In the genomic region with DNA sequence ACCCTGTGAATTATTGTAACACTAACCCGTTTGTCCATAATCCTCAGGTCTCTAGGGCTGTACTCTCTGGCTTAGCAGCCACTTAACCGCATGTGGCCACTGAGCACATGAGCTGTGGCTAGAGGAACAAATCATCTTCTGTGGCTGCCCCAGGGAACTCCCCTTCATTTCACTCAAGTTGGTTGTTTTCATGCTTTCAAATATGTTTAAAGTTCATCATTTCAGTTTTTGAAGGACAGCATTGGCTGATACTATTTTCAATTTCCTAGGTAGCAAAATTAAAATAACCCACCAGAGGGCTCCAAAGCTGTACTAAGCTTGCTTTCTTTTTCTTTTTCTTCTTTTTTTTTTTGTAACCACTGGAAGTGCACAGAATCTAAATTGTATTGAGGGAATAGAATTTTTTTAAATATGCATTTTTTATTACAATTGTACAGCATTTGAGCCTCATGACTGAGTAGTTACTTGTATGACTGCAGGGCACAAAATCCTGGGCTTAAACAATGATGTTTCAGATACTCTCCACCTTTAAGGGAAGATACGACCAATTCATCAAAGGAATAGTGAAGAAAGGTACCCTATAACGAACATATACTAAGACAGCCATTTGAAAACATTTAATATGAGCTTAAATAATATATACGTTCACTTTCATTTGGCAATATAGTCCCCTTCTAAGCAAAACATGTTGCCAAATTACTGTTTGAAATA, we compare ENCODE assay signal across 8 cellular contexts. TPM values are rescaled to one million over a fixed set of nuclear protein-coding genes. Genes with fewer than 3 reads are reported as not detected.
A peak's percentile ranks its signal among the peaks of the same experiment; 100 is the strongest.
DNase-seq lines count a peak whose midpoint lies in the region; ATAC-seq, FAIRE-seq and TF ChIP-seq lines count a peak whose summit lies in the region.

No MANE protein-coding gene starts in this region.

- H2BK15ac ChIP-seq in H1 (ENCODE audit: low read length) = no peak overlapping the region

- peak; percentile 44 to 69 for TF ChIP-seq RAD21 in H1 (IDR thresholded peaks at IDR 0.05 in 1 of 2, conservative IDR thresholded peaks at IDR 0.05 in 1 of 2; ENCODE audit: low read depth in 2 of 2, low read length in 2 of 2)

- TF ChIP-seq CTCF in H1 (IDR thresholded peaks at IDR 0.05; ENCODE audit: control extremely low read depth in 1 of 3, insufficient read depth in 1 of 3, low read depth in 1 of 3, low read length in 3 of 3) = peak in 2 of 3 experiments; percentile 18 to 23; a peak in 2 of 4 replicates

- no peak overlapping the region for H2BK120ac ChIP-seq in H1 (replicated peaks; ENCODE audit: low read depth, low read length)

- no peak for FAIRE-seq in H1 (lab: Jason Lieb, UNC)

- H3K9ac ChIP-seq in H1 (replicated peaks in 1 of 4; ENCODE audit: extremely low read depth in 1 of 4, low read depth in 3 of 4, low read length in 3 of 4) = no peak overlapping the region

- H3K14ac ChIP-seq in H1 (ENCODE audit: insufficient read length) = no peak overlapping the region

- H3K4me1 ChIP-seq in H1 (replicated peaks in 1 of 4; ENCODE audit: control insufficient read depth in 3 of 4, insufficient read depth in 4 of 4, low read length in 3 of 4) = peaks cover 0 to 4% (median 2%) of the 10 kb centered on the region in 4 experiments; a peak in 3 of 7 replicates

- H3K36me3 ChIP-seq in H1 (ENCODE audit: control insufficient read depth in 2 of 4, insufficient read depth in 4 of 4, low read length in 3 of 4) = no peaks in the 10 kb centered on the region

- no peaks in the 10 kb centered on the region for H3K23me2 ChIP-seq in H1 (ENCODE audit: low read depth, low read length)

- DNase-seq in NCI-H1092 treated with DMSO at 0.1 percent for 48 hours (lab: John Stamatoyannopoulos, UW) (peak; percentile 1), NCI-H1092 (lab: John Stamatoyannopoulos, UW) (no peak), MV-4-11 (lab: John Stamatoyannopoulos, UW) (peak; percentile 94), H1 (ENCODE audit: low read depth in 1 of 2, low spot score in 2 of 2) (no peak), retina (peak; percentile 36), OCI-M2 (lab: John Stamatoyannopoulos, UW; ENCODE audit: unreplicated experiment) (no peak)

- H3K79me1 ChIP-seq in H1 (ENCODE audit: low read depth, low read length) = no peaks in the 10 kb centered on the region

- no peak overlapping the region for H2BK20ac ChIP-seq in H1 (ENCODE audit: low read length)

- H2BK12ac ChIP-seq in H1 (ENCODE audit: low read depth, low read length) = no peak overlapping the region

- no peak overlapping the region for H2AK5ac ChIP-seq in H1 (ENCODE audit: low read depth, low read length)

- H4K8ac ChIP-seq in H1 (ENCODE audit: extremely low read depth, insufficient read depth, low read length) = no peak overlapping the region

- TF ChIP-seq POLR2A in H1 (IDR thresholded peaks at IDR 0.05; ENCODE audit: control extremely low read depth in 1 of 2, low read depth in 2 of 2, low read length in 2 of 2) = no peak

- H3K9me3 ChIP-seq in H1 (ENCODE audit: insufficient read depth in 2 of 2, low read depth in 1 of 2, low read length in 1 of 2) = no peaks in the 10 kb centered on the region; a peak in 1 of 4 replicates

- no peak overlapping the region for H3K18ac ChIP-seq in H1 (ENCODE audit: extremely low read depth, low read length)

- H3K79me2 ChIP-seq in H1 (ENCODE audit: control insufficient read depth in 1 of 2, insufficient read depth in 2 of 2, low read length in 2 of 2) = no peaks in the 10 kb centered on the region

- H3K4me2 ChIP-seq in H1 (ENCODE audit: insufficient read depth in 1 of 2, low read depth in 2 of 2, low read length in 2 of 2) = no peak overlapping the region

- H3K4ac ChIP-seq in H1 (replicated peaks; ENCODE audit: insufficient read length, low read depth, low read length) = no peak overlapping the region

- H2BK5ac ChIP-seq in H1 (ENCODE audit: low read depth, low read length) = no peak overlapping the region

- H4K20me1 ChIP-seq in H1 (replicated peaks in 1 of 2; ENCODE audit: control insufficient read depth in 1 of 2, insufficient read depth in 2 of 2, low read length in 2 of 2) = no peaks in the 10 kb centered on the region

- H3K56ac ChIP-seq in H1 (replicated peaks; ENCODE audit: insufficient read length, low read depth, low read length) = no peak overlapping the region

- no peak overlapping the region for H4K91ac ChIP-seq in H1 (replicated peaks; ENCODE audit: insufficient read length, low read length)

- ATAC-seq in HG03196 (IDR thresholded peaks at IDR 0.05; ENCODE audit: unreplicated experiment) (no peak), HG02852 (IDR thresholded peaks at IDR 0.05; ENCODE audit: unreplicated experiment) (no peak)

- H2AFZ ChIP-seq in H1 (ENCODE audit: low read length) = 0 out of 2 replicates have a peak overlapping the region, but pooled peaks have one; percentile 1

- POLR2A ChIA-PET in H1 (lab: Charles Lee; ENCODE audit: partially characterized antibody) = no interaction called here

- CTCF ChIA-PET in H1 (lab: Charles Lee; ENCODE audit: partially characterized antibody) = interaction anchor here (1.0 to 4.3 kb wide), 23 partner anchors 8 to 391 kb away, joined by 3 to 19 read pairs (median 4); no protein-coding TSS in a partner anchor

- H4K5ac ChIP-seq in H1 (ENCODE audit: insufficient read length, low read depth, low read length) = no peak overlapping the region

- no peak overlapping the region for H3K27ac ChIP-seq in H1 (ENCODE audit: low read depth, low read length)

- no peak overlapping the region for H3K4me3 ChIP-seq in H1 (ENCODE audit: extremely low read depth in 1 of 4, insufficient read depth in 2 of 4, low read depth in 3 of 4, low read length in 4 of 4)

- H3K27me3 ChIP-seq in H1 (replicated peaks in 1 of 4; ENCODE audit: control insufficient read depth in 3 of 4, extremely low read depth in 1 of 4, insufficient read depth in 3 of 4, low read length in 3 of 4) = no peaks in the 10 kb centered on the region

- no peak for TF ChIP-seq EP300 in H1 (IDR thresholded peaks at IDR 0.05; ENCODE audit: borderline replicate concordance in 1 of 2, low read depth in 2 of 2, low read length in 2 of 2)

- H3K23ac ChIP-seq in H1 (ENCODE audit: insufficient read length) = no peak overlapping the region

- WGBS in H1 (ENCODE audit: extremely low coverage in 1 of 2, insufficient coverage in 1 of 2, insufficient read length in 1 of 2, insufficient replicate concordance in 2 of 2, low coverage in 1 of 2, low lambda C conversion rate in 2 of 2, missing lambda C conversion rate in 1 of 2), 2 experiments = 75% methylated on average over 5 of the region's 5 CpGs; no CpG with 5 or more reads in 1 of the 2 experiments

TF ChIP-seq in H1, 55 proteins besides CTCF, POLR2A, EP300 and RAD21:
- TF ChIP-seq, protein P1, sequence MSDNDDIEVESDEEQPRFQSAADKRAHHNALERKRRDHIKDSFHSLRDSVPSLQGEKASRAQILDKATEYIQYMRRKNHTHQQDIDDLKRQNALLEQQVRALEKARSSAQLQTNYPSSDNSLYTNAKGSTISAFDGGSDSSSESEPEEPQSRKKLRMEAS (IDR thresholded peaks at IDR 0.05) = no peak
- no peak for TF ChIP-seq KDM1A (IDR thresholded peaks at IDR 0.05; ENCODE audit: borderline replicate concordance, low read length)
- TF ChIP-seq HDAC2 (IDR thresholded peaks at IDR 0.05; ENCODE audit: borderline replicate concordance in 1 of 2, low read depth in 2 of 2, low read length in 2 of 2) = no peak
- TF ChIP-seq EZH2 (IDR thresholded peaks at IDR 0.05; ENCODE audit: low read depth, low read length, severe bottlenecking) = no peak
- no peak for TF ChIP-seq CEBPB (IDR thresholded peaks at IDR 0.05; ENCODE audit: low read depth, low read length)
- no peak for TF ChIP-seq BACH1 (IDR thresholded peaks at IDR 0.05; ENCODE audit: low read length)
- TF ChIP-seq TEAD4 (IDR thresholded peaks at IDR 0.05; ENCODE audit: low read depth, low read length) = no peak
- no peak for TF ChIP-seq POLR2AphosphoS5 (IDR thresholded peaks at IDR 0.05; ENCODE audit: low read depth, low read length)
- no peak for TF ChIP-seq GTF2F1 (IDR thresholded peaks at IDR 0.05; ENCODE audit: borderline replicate concordance, low read depth, low read length)
- no peak for TF ChIP-seq CBX5 (IDR thresholded peaks at IDR 0.05; ENCODE audit: low read depth, low read length)
- no peak for TF ChIP-seq JUND (IDR thresholded peaks at IDR 0.05; ENCODE audit: low read length)
- TF ChIP-seq YY1 (IDR thresholded peaks at IDR 0.05; ENCODE audit: low read depth, low read length) = no peak
- TF ChIP-seq, protein P2, sequence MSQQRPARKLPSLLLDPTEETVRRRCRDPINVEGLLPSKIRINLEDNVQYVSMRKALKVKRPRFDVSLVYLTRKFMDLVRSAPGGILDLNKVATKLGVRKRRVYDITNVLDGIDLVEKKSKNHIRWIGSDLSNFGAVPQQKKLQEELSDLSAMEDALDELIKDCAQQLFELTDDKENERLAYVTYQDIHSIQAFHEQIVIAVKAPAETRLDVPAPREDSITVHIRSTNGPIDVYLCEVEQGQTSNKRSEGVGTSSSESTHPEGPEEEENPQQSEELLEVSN (IDR thresholded peaks at IDR 0.05) = no peak

RNA-seq across cellular contexts. Expression of a gene that starts 38.6 kb away (rescaled TPM):
- total RNA-seq in H1 (2021; fragmentation: NEBNext Ultra II Directional; extraction: Animal tissue kit (Norgen Biotek cat#: 25700)) = 0.06 and 0.11 TPM in 2 replicates
- 0.02 and 0.03 TPM in 2 replicates for polyA plus RNA-seq in H1 (2011; rRNA removed)
- polyA plus RNA-seq in H1 (2011; cell fraction: cytosol; rRNA removed) = 0.03 TPM
- not detected for polyA plus RNA-seq in H1 (2011; cell fraction: nucleus; rRNA removed)
- polyA plus RNA-seq in H1 (2012, experiment 1 of 2) = 0.03 TPM in 1 of 4 replicates, not detected in the others
- polyA plus RNA-seq in H1 (2012, experiment 2 of 2) = not detected
- 0.06 TPM for polyA plus RNA-seq in H1 (2013, experiment 1 of 2)
- polyA plus RNA-seq in H1 (2013, experiment 2 of 2) = 0.07 TPM
- polyA minus RNA-seq in H1 (2011; rRNA and poly(A)+ RNA removed) = 0.07 TPM in 1 of 2 replicates, not detected in the other
- not detected for polyA minus RNA-seq in H1 (2011; cell fraction: cytosol; rRNA and poly(A)+ RNA removed)
- not detected for polyA minus RNA-seq in H1 (2011; cell fraction: nucleus; rRNA and poly(A)+ RNA removed)

Comparison
In these comparisons a context has a peak if more than half of its experiments do, and no peak if none do; other contexts are left out.
1. DNase-seq: peak in NCI-H1092 treated with DMSO at 0.1 percent for 48 hours (single experiment), MV-4-11 (single experiment) and retina (single experiment); none in NCI-H1092 (single experiment), H1 (0 of 2) and OCI-M2 (single experiment).